1 cellular context compared by ENCODE assay signal in genomic region chr13:27201661-27202060, GRCh38.
TF ChIP-seq lines count a peak whose summit lies in the region.

No MANE protein-coding gene starts in this region.

TF ChIP-seq in HCT116, 20 proteins besides CTCF, POLR2A, EP300 and RAD21 (continued from another document):
- TF ChIP-seq REST (IDR thresholded peaks at IDR 0.05; ENCODE audit: low read depth) (no peak), FOSL1 (IDR thresholded peaks at IDR 0.05; ENCODE audit: low read depth) (0 out of 2 replicates have a peak, but pooled peaks have one; percentile 31), JUND (IDR thresholded peaks at IDR 0.05) (no peak; the same call in 1 of the 2 replicates)
